Comparison of ENCODE assay signal across 1 cellular context in genomic region chr9:38022995-38023394, GRCh38.
TF ChIP-seq lines count a peak whose summit lies in the region.

No MANE protein-coding gene starts in this region.

TF ChIP-seq in H1, 55 proteins besides CTCF, POLR2A, EP300 and RAD21 (continued from another document):
- TF ChIP-seq CTBP2 (IDR thresholded peaks at IDR 0.05; ENCODE audit: borderline replicate concordance, insufficient read depth, insufficient read length, low read length) (no peak), SP2 (IDR thresholded peaks at IDR 0.05; ENCODE audit: low read length) (no peak), GTF2F1 (IDR thresholded peaks at IDR 0.05; ENCODE audit: borderline replicate concordance, low read depth, low read length) (no peak), JUN (IDR thresholded peaks at IDR 0.05; ENCODE audit: low read depth, low read length) (no peak), MAFK (IDR thresholded peaks at IDR 0.05; ENCODE audit: low read depth, low read length) (no peak), KDM5A (IDR thresholded peaks at IDR 0.05; ENCODE audit: low read length) (no peak), HDAC2 (IDR thresholded peaks at IDR 0.05; ENCODE audit: borderline replicate concordance in 1 of 2, low read depth in 2 of 2, low read length in 2 of 2) (no peak), ATF3 (IDR thresholded peaks at IDR 0.05; ENCODE audit: insufficient read depth, low read depth, low read length) (no peak), RXRA (IDR thresholded peaks at IDR 0.05; ENCODE audit: insufficient read depth, low read depth, low read length) (no peak), EGR1 (IDR thresholded peaks at IDR 0.05; ENCODE audit: borderline replicate concordance, low read depth, low read length) (no peak), POU5F1 (IDR thresholded peaks at IDR 0.05; ENCODE audit: low read depth, low read length) (no peak), SIRT6 (IDR thresholded peaks at IDR 0.05; ENCODE audit: low read length) (no peak), RNF2 (IDR thresholded peaks at IDR 0.05; ENCODE audit: borderline replicate concordance, low read depth, low read length, missing control alignments, poor library complexity, severe bottlenecking) (no peak), JUND (IDR thresholded peaks at IDR 0.05; ENCODE audit: low read length) (no peak), RBBP5 (IDR thresholded peaks at IDR 0.05; ENCODE audit: borderline replicate concordance, low read depth, low read length) (no peak), BCL11A (IDR thresholded peaks at IDR 0.05; ENCODE audit: low read depth in 2 of 2, low read length in 2 of 2) (no peak)
